ENCODE assay signal across 9 cellular contexts in genomic region chr1:204564835-204565234, GRCh38. TPM values are rescaled to one million over a fixed set of nuclear protein-coding genes. Genes with fewer than 3 reads are reported as not detected.
DNase-seq lines count a peak whose midpoint lies in the region; ATAC-seq, FAIRE-seq and TF ChIP-seq lines count a peak whose summit lies in the region.
"Had no signal": no experiment of that assay in that cellular context is flagged by ENCODE, and none has a peak within 500 bp of the region (broad histone marks: within the 10 kb centered on the region; RNA-seq: fewer than 3 reads in every experiment).

No MANE protein-coding gene starts in this region.

- H3K4me1 ChIP-seq in Caco-2 (peaks cover 34% of the 10 kb centered on the region), psoas muscle (no peaks in the 10 kb centered on the region)

- no peak overlapping the region for H3K27ac ChIP-seq in psoas muscle

- H3K4me3 Mint-ChIP-seq in Caco-2 (ENCODE audit: unreplicated experiment) = peak overlapping the region; percentile 22
- H3K4me3 Mint-ChIP-seq in activated T-helper 2 cell treated with anti-CD3 and anti-CD28 coated beads, Interferon-gamma antibody, Interleukin-2, Interleukin-4, amounts not matched to agents 10 μg/mL and 5 μg/mL and 100 μg/mL, durations not matched to agents 14 hours and 24 hours and 36 hours (ENCODE audit: low read depth) = no peak overlapping the region

- H3K27me3 ChIP-seq in Caco-2 (replicated peaks; ENCODE audit: control insufficient read depth, insufficient read depth, low read length) (no peaks in the 10 kb centered on the region), psoas muscle (ENCODE audit: insufficient read depth in 3 of 3, low read length in 2 of 3) (no peaks in the 10 kb centered on the region)

- no peaks in the 10 kb centered on the region for H3K27me3 Mint-ChIP-seq in Caco-2 (ENCODE audit: insufficient read depth, unreplicated experiment)
- H3K27me3 Mint-ChIP-seq in activated T-helper 2 cell treated with anti-CD3 and anti-CD28 coated beads, Interferon-gamma antibody, Interleukin-2, Interleukin-4, amounts not matched to agents 10 μg/mL and 5 μg/mL and 100 μg/mL, durations not matched to agents 14 hours and 24 hours and 36 hours (ENCODE audit: low read depth) = no peaks in the 10 kb centered on the region

- POLR2A ChIA-PET in Caco-2 (lab: Charles Lee) = interaction anchor here (1.0 kb wide), 1 partner anchor 49 kb away, joined by 5 read pairs; the partner anchor contains the start of gene MDM4

- H3K9me3 ChIP-seq in Caco-2 (no peaks in the 10 kb centered on the region), psoas muscle (no peaks in the 10 kb centered on the region)

- peaks cover 20% of the 10 kb centered on the region for H3K36me3 Mint-ChIP-seq in Caco-2 (ENCODE audit: insufficient read depth, unreplicated experiment)
- peaks cover 57% of the 10 kb centered on the region for H3K36me3 Mint-ChIP-seq in activated T-helper 2 cell treated with anti-CD3 and anti-CD28 coated beads, Interferon-gamma antibody, Interleukin-2, Interleukin-4, amounts not matched to agents 10 μg/mL and 5 μg/mL and 100 μg/mL, durations not matched to agents 14 hours and 24 hours and 36 hours (ENCODE audit: low read depth)

- no peaks in the 10 kb centered on the region; the same call in 1 of the 2 replicates for H3K36me3 ChIP-seq in Caco-2 (ENCODE audit: control insufficient read depth, insufficient read depth, low read length)
- H3K36me3 ChIP-seq in psoas muscle (ENCODE audit: insufficient read depth in 1 of 2, low read depth in 1 of 2) = peaks cover 3 to 50% of the 10 kb centered on the region in 2 donors

- BruUV-seq in Caco-2 (replicated peaks; lab: Mats Ljungman, UMichigan) = no TSS peak

- H3K4me3 ChIP-seq in Caco-2 (ENCODE audit: low read depth, low read length) = no peak overlapping the region
- no peak overlapping the region for H3K4me3 ChIP-seq in psoas muscle

- WGBS in psoas muscle, 3 donors = 63 to 73% (median 67%) methylated on average over 4 of the region's 4 CpGs

- intact Hi-C loops in Caco-2 (cut with micrococcal nuclease; ENCODE audit: unreplicated experiment) (loop anchor here (1.0 kb wide), 2 partner anchors 198 to 242 kb away; no protein-coding TSS in a partner anchor), psoas muscle (cut with DNase I) (loop anchor here (1.0 to 10.0 kb wide), 4 partner anchors 200 to 242 kb away; no protein-coding TSS in a partner anchor)
- intact Hi-C loops in activated T-helper 2 cell treated with anti-CD3 and anti-CD28 coated beads, Interferon-gamma antibody, Interleukin-2, Interleukin-4, amounts not matched to agents 10 μg/mL and 5 μg/mL and 100 μg/mL, durations not matched to agents 14 hours and 24 hours and 36 hours (cut with micrococcal nuclease) = loop anchor here (1.0 to 5.0 kb wide), 4 partner anchors 14 to 242 kb away; partner anchors contain the start of gene MDM4

- no peaks in the 10 kb centered on the region for H3K9me3 Mint-ChIP-seq in Caco-2 (ENCODE audit: unreplicated experiment)
- no peaks in the 10 kb centered on the region for H3K9me3 Mint-ChIP-seq in activated T-helper 2 cell treated with anti-CD3 and anti-CD28 coated beads, Interferon-gamma antibody, Interleukin-2, Interleukin-4, amounts not matched to agents 10 μg/mL and 5 μg/mL and 100 μg/mL, durations not matched to agents 14 hours and 24 hours and 36 hours

- no peak for FAIRE-seq in urothelium cell line (lab: Jason Lieb, UNC)

- TF ChIP-seq CTCF in Caco-2 (IDR thresholded peaks at IDR 0.05; ENCODE audit: insufficient read depth in 1 of 2, low read depth in 1 of 2, low read length in 1 of 2, severe bottlenecking in 1 of 2, unreplicated experiment in 1 of 2) (no peak), psoas muscle (IDR thresholded peaks at IDR 0.05) (no peak)

- no peak for DNase-seq in Caco-2
- no peak for DNase-seq in activated T-helper 2 cell treated with anti-CD3 and anti-CD28 coated beads, Interferon-gamma antibody, Interleukin-2, Interleukin-4, amounts not matched to agents 10 μg/mL and 5 μg/mL and 100 μg/mL, durations not matched to agents 14 hours and 24 hours and 36 hours (ENCODE audit: low spot score)
- no peak for DNase-seq in NK-92 treated with Interleukin-12 subunit alpha and Interleukin-12 subunit beta, amount 100 ng/mL, for 24 hours (lab: John Stamatoyannopoulos, UW)
- DNase-seq in NCI-H82 (lab: John Stamatoyannopoulos, UW) = no peak
- no peak for DNase-seq in urothelium cell line (ENCODE audit: low spot score)
- no peak for DNase-seq in psoas muscle
- DNase-seq: NCI-H1105 had no signal

- ATAC-seq in GM19328 (IDR thresholded peaks at IDR 0.05; ENCODE audit: unreplicated experiment) (peak; percentile 82), HG03064 (IDR thresholded peaks at IDR 0.05; ENCODE audit: low read depth, unreplicated experiment) (peak; percentile 74), psoas muscle (no peak)

- H3K4me1 Mint-ChIP-seq in Caco-2 (ENCODE audit: low read depth, unreplicated experiment) = peaks cover 55% of the 10 kb centered on the region
- peaks cover 59% of the 10 kb centered on the region for H3K4me1 Mint-ChIP-seq in activated T-helper 2 cell treated with anti-CD3 and anti-CD28 coated beads, Interferon-gamma antibody, Interleukin-2, Interleukin-4, amounts not matched to agents 10 μg/mL and 5 μg/mL and 100 μg/mL, durations not matched to agents 14 hours and 24 hours and 36 hours (ENCODE audit: low read depth)

- H3K27ac Mint-ChIP-seq in Caco-2 (ENCODE audit: unreplicated experiment) = peak overlapping the region; percentile 40
- peak overlapping the region; percentile 44 for H3K27ac Mint-ChIP-seq in activated T-helper 2 cell treated with anti-CD3 and anti-CD28 coated beads, Interferon-gamma antibody, Interleukin-2, Interleukin-4, amounts not matched to agents 10 μg/mL and 5 μg/mL and 100 μg/mL, durations not matched to agents 14 hours and 24 hours and 36 hours

- CTCF ChIA-PET in Caco-2 (lab: Charles Lee) = interaction anchor here (1.3 to 2.5 kb wide), 4 partner anchors 59 to 243 kb away, joined by 3 to 40 read pairs (median 9); no protein-coding TSS in a partner anchor

RNA-seq across cellular contexts. Expression of gene MDM4, which starts 48.6 kb away (rescaled TPM):
- total RNA-seq in Caco-2 (2022) = 56.5 and 58.9 TPM in 2 replicates
- 74.5 and 79.1 TPM in 2 replicates for total RNA-seq in activated T-helper 2 cell treated with anti-CD3 and anti-CD28 coated beads, Interferon-gamma antibody, Interleukin-2, Interleukin-4, amounts not matched to agents 10 μg/mL and 5 μg/mL and 100 μg/mL, durations not matched to agents 14 hours and 24 hours and 36 hours
- total RNA-seq in psoas muscle = 10 to 100 TPM; 33.4 to 67.0 (median 41.1) TPM
- polyA plus RNA-seq in psoas muscle = 1 to 10 TPM; 5.0 to 8.3 (median 6.5) TPM

Comparison
In these comparisons a context has a peak if more than half of its experiments do, and no peak if none do; other contexts are left out.
1. ATAC-seq: peak in GM19328 (single experiment) and HG03064 (single experiment); none in psoas muscle (0 of 4).